ENCODE assay signal across 8 cellular contexts in genomic region chrX:50812995-50813842, GRCh38. TPM values are rescaled to one million over a fixed set of nuclear protein-coding genes. Genes with fewer than 3 reads are reported as not detected.
A peak's percentile ranks its signal among the peaks of the same experiment; 100 is the strongest.
DNase-seq lines count a peak whose midpoint lies in the region; ATAC-seq and TF ChIP-seq lines count a peak whose summit lies in the region.

No MANE protein-coding gene starts in this region.

- H3K27me3 ChIP-seq in SK-N-SH (ENCODE audit: insufficient read depth) = peaks cover 37% of the 10 kb centered on the region; the same call in 1 of the 2 replicates
- H3K27me3 ChIP-seq in psoas muscle (ENCODE audit: insufficient read depth in 3 of 3, low read length in 2 of 3) = peaks cover 0 to 43% (median 0%) of the 10 kb centered on the region in 3 donors

- H3K36me3 ChIP-seq in SK-N-SH (replicated peaks in 1 of 2; ENCODE audit: control insufficient read depth in 1 of 2, insufficient read depth in 2 of 2, low read length in 1 of 2) = no peaks in the 10 kb centered on the region
- H3K36me3 ChIP-seq in psoas muscle (ENCODE audit: insufficient read depth in 1 of 2, low read depth in 1 of 2) = no peaks in the 10 kb centered on the region

- ATAC-seq in psoas muscle (peak in 2 of 4 donors; percentile 27 to 41), HG02852 (IDR thresholded peaks at IDR 0.05; ENCODE audit: unreplicated experiment) (no peak), HG02623 (IDR thresholded peaks at IDR 0.05; ENCODE audit: unreplicated experiment) (no peak)

- H4K20me1 ChIP-seq in SK-N-SH (ENCODE audit: insufficient read depth) = no peaks in the 10 kb centered on the region

- H3K4me2 ChIP-seq in SK-N-SH = peak overlapping the region; percentile 73

- H3K9me3 ChIP-seq in SK-N-SH (no peaks in the 10 kb centered on the region), psoas muscle (no peaks in the 10 kb centered on the region)

- H3K4me1 ChIP-seq in SK-N-SH (ENCODE audit: control insufficient read depth in 1 of 2, insufficient read depth in 2 of 2, low read depth in 1 of 2, low read length in 1 of 2) (no peaks in the 10 kb centered on the region; a peak in 1 of 4 replicates), psoas muscle (no peaks in the 10 kb centered on the region)

- peak overlapping the region; percentile 5; the same call in 1 of the 2 replicates for H3K9ac ChIP-seq in SK-N-SH

- H3K27ac ChIP-seq in SK-N-SH (ENCODE audit: low read depth in 2 of 2, low read length in 1 of 2) (no peak overlapping the region), psoas muscle (peak overlapping the region; percentile 16)

- intact Hi-C loops in cardiac septum (cut with DNase I) = no loop called here
- intact Hi-C loops in psoas muscle (cut with DNase I) = no loop called here

- H3K79me2 ChIP-seq in SK-N-SH (ENCODE audit: insufficient read depth) = no peaks in the 10 kb centered on the region

- POLR2A ChIA-PET in SK-N-SH (lab: Yijun Ruan, JAX) = no interaction called here

- DNase-seq in ELF-1 (ENCODE audit: low read depth, low spot score) = peak; percentile 67
- DNase-seq in SK-N-SH = peak; percentile 39
- peak; percentile 75 for DNase-seq in cardiac septum (ENCODE audit: low spot score)
- DNase-seq in psoas muscle = peak; percentile 30 to 73
- DNase-seq in COR-L47 (lab: John Stamatoyannopoulos, UW) = no peak
- DNase-seq in effector CD4-positive, alpha-beta T cell = no peak

- no peaks in the 10 kb centered on the region for H3K9me2 ChIP-seq in SK-N-SH

- CTCF ChIA-PET in SK-N-SH (lab: Yijun Ruan, JAX) = no interaction called here

- WGBS in SK-N-SH (ENCODE audit: low lambda C conversion rate) = 1% methylated on average over 38 of the region's 59 CpGs
- 0 to 24% (median 1%) methylated on average over 25 to 59 of the region's 59 CpGs for WGBS in psoas muscle, 3 donors

- TF ChIP-seq CTCF in SK-N-SH (IDR thresholded peaks at IDR 0.05) (no peak), psoas muscle (IDR thresholded peaks at IDR 0.05) (no peak)

- no peak for TF ChIP-seq RAD21 in SK-N-SH (IDR thresholded peaks at IDR 0.05; ENCODE audit: low read length)

- H2AFZ ChIP-seq in SK-N-SH (ENCODE audit: low read depth) = peak overlapping the region; percentile 46; the same call in 1 of the 2 replicates

- TF ChIP-seq EP300 in SK-N-SH (IDR thresholded peaks at IDR 0.05; ENCODE audit: borderline replicate concordance in 1 of 2, low read depth in 1 of 2, low read length in 1 of 2) = no peak; a peak in 1 of 4 replicates

- H3K4me3 ChIP-seq in SK-N-SH (ENCODE audit: low read depth in 2 of 2, low read length in 1 of 2) (peak overlapping the region; percentile 40 to 62; a peak in 3 of 4 replicates), psoas muscle (peak overlapping the region; percentile 58)

- no peaks in the 10 kb centered on the region for H3F3A ChIP-seq in SK-N-SH (replicated peaks; ENCODE audit: insufficient read depth)

TF ChIP-seq in SK-N-SH, 30 proteins besides CTCF, POLR2A, EP300 and RAD21:
- TF ChIP-seq RXRA (IDR thresholded peaks at IDR 0.05; ENCODE audit: borderline replicate concordance, low read depth) (no peak), TAF1 (IDR thresholded peaks at IDR 0.05; ENCODE audit: borderline replicate concordance, low read depth, low read length) (no peak), USF2 (IDR thresholded peaks at IDR 0.05; ENCODE audit: borderline replicate concordance, low read depth, low read length) (no peak), RCOR1 (IDR thresholded peaks at IDR 0.05; ENCODE audit: low read length) (no peak), FOXM1 (IDR thresholded peaks at IDR 0.05; ENCODE audit: low read depth) (no peak), TCF12 (IDR thresholded peaks at IDR 0.05) (no peak), GABPA (IDR thresholded peaks at IDR 0.05; ENCODE audit: low read depth) (no peak), MAX (IDR thresholded peaks at IDR 0.05; ENCODE audit: low read depth) (no peak), CHD2 (IDR thresholded peaks at IDR 0.05; ENCODE audit: low read length, partially characterized antibody) (no peak), FOXJ3 (CRISPR knock-in tag; IDR thresholded peaks at IDR 0.05) (no peak), ZBTB33 (IDR thresholded peaks at IDR 0.05; ENCODE audit: borderline replicate concordance, low read depth) (no peak), MEF2A (IDR thresholded peaks at IDR 0.05; ENCODE audit: borderline replicate concordance, low read depth) (no peak)
- TF ChIP-seq, protein P1, sequence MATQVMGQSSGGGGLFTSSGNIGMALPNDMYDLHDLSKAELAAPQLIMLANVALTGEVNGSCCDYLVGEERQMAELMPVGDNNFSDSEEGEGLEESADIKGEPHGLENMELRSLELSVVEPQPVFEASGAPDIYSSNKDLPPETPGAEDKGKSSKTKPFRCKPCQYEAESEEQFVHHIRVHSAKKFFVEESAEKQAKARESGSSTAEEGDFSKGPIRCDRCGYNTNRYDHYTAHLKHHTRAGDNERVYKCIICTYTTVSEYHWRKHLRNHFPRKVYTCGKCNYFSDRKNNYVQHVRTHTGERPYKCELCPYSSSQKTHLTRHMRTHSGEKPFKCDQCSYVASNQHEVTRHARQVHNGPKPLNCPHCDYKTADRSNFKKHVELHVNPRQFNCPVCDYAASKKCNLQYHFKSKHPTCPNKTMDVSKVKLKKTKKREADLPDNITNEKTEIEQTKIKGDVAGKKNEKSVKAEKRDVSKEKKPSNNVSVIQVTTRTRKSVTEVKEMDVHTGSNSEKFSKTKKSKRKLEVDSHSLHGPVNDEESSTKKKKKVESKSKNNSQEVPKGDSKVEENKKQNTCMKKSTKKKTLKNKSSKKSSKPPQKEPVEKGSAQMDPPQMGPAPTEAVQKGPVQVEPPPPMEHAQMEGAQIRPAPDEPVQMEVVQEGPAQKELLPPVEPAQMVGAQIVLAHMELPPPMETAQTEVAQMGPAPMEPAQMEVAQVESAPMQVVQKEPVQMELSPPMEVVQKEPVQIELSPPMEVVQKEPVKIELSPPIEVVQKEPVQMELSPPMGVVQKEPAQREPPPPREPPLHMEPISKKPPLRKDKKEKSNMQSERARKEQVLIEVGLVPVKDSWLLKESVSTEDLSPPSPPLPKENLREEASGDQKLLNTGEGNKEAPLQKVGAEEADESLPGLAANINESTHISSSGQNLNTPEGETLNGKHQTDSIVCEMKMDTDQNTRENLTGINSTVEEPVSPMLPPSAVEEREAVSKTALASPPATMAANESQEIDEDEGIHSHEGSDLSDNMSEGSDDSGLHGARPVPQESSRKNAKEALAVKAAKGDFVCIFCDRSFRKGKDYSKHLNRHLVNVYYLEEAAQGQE (IDR thresholded peaks at IDR 0.05; ENCODE audit: low read depth, low read length) = no peak
- TF ChIP-seq, protein P2, sequence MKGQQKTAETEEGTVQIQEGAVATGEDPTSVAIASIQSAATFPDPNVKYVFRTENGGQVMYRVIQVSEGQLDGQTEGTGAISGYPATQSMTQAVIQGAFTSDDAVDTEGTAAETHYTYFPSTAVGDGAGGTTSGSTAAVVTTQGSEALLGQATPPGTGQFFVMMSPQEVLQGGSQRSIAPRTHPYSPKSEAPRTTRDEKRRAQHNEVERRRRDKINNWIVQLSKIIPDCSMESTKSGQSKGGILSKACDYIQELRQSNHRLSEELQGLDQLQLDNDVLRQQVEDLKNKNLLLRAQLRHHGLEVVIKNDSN (IDR thresholded peaks at IDR 0.05; ENCODE audit: borderline replicate concordance, low read depth) = no peak

RNA-seq across cellular contexts. Expression of gene SHROOM4, which starts 0.8 kb away (rescaled TPM):
- 0.31 and 0.45 TPM in 2 replicates for polyA plus RNA-seq in SK-N-SH (2012; rRNA removed)
- polyA plus RNA-seq in SK-N-SH (2012; cell fraction: cytosol; rRNA removed) = 0.15 and 0.21 TPM in 2 replicates
- 0.83 and 0.86 TPM in 2 replicates for polyA plus RNA-seq in SK-N-SH (2012; cell fraction: nucleus; rRNA removed)
- total RNA-seq in cardiac septum = 8.6 TPM
- total RNA-seq in psoas muscle = 10 to 100 TPM in 1 of 4 donors, 1 to 10 TPM in 3; 5.1 to 11.2 (median 6.6) TPM
- 1 to 10 TPM; 1.8 to 2.6 (median 2.5) TPM for polyA plus RNA-seq in psoas muscle

Comparison
In these comparisons a context has a peak if more than half of its experiments do, and no peak if none do; other contexts are left out.
1. DNase-seq: peak in ELF-1 (single experiment), SK-N-SH (single experiment), cardiac septum (single experiment) and psoas muscle (2 of 2); none in COR-L47 (single experiment) and effector CD4-positive, alpha-beta T cell (single experiment).